17 cellular contexts compared by ENCODE assay signal in genomic region chr1:20126041-20126805, GRCh38. TPM values are rescaled to one million over a fixed set of nuclear protein-coding genes. Genes with fewer than 3 reads are reported as not detected.
DNase-seq lines count a peak whose midpoint lies in the region; ATAC-seq and TF ChIP-seq lines count a peak whose summit lies in the region.
"Had no signal": no experiment of that assay in that cellular context is flagged by ENCODE, and none has a peak within 500 bp of the region (broad histone marks: within the 10 kb centered on the region; RNA-seq: fewer than 3 reads in every experiment).

No MANE protein-coding gene starts in this region.

- H3K9me3 Mint-ChIP-seq in natural killer cell treated with Interleukin-12 subunit alpha and Interleukin-12 subunit beta and Interleukin-15 and Interleukin-18, amount 100 ng/mL, for 72 hours, result no peaks in the 10 kb centered on the region
- H3K9me3 Mint-ChIP-seq in natural killer cell (no peaks in the 10 kb centered on the region), activated B cell treated with CpG ODN at 0.5 μM for 24 hours (peaks cover 5% of the 10 kb centered on the region), endothelial cell (ENCODE audit: unreplicated experiment) (no peaks in the 10 kb centered on the region)
- H3K9me3 Mint-ChIP-seq: activated T-cell treated with anti-CD3 and anti-CD28 coated beads, Interleukin-2, amount 50 U/mL, for 24 hours had no signal

- POLR2A ChIA-PET in activated B cell treated with CpG ODN at 0.5 μM for 24 hours (lab: Charles Lee), result interaction anchor here (0.6 kb wide), 1 partner anchor 961 kb away, joined by 3 read pairs; no protein-coding TSS in a partner anchor

- H3K4me1 Mint-ChIP-seq in natural killer cell treated with Interleukin-12 subunit alpha and Interleukin-12 subunit beta and Interleukin-15 and Interleukin-18, amount 100 ng/mL, for 72 hours (ENCODE audit: low read depth in 2 of 2), result peaks cover 10 to 20% of the 10 kb centered on the region in 2 donors
- H3K4me1 Mint-ChIP-seq in natural killer cell (no peaks in the 10 kb centered on the region), activated B cell treated with CpG ODN at 0.5 μM for 24 hours (peaks cover 49% of the 10 kb centered on the region), endothelial cell (ENCODE audit: unreplicated experiment) (no peaks in the 10 kb centered on the region)

- CTCF ChIA-PET in activated B cell treated with CpG ODN at 0.5 μM for 24 hours (lab: Charles Lee), result no interaction called here

- intact Hi-C loops in natural killer cell (cut with micrococcal nuclease) (no loop called here), activated B cell treated with CpG ODN at 0.5 μM for 24 hours (cut with micrococcal nuclease) (no loop called here)

- H3K4me3 Mint-ChIP-seq in natural killer cell treated with Interleukin-12 subunit alpha and Interleukin-12 subunit beta and Interleukin-15 and Interleukin-18, amount 100 ng/mL, for 72 hours, result peak overlapping the region; percentile 27
- no peak overlapping the region for H3K4me3 Mint-ChIP-seq in natural killer cell
- H3K4me3 Mint-ChIP-seq in activated B cell treated with CpG ODN at 0.5 μM for 24 hours, result no peak overlapping the region
- H3K4me3 Mint-ChIP-seq in endothelial cell (ENCODE audit: unreplicated experiment), result no peak overlapping the region
- H3K4me3 Mint-ChIP-seq: activated T-cell treated with anti-CD3 and anti-CD28 coated beads, Interleukin-2, amount 50 U/mL, for 24 hours; naive thymus-derived CD8-positive, alpha-beta T cell had no signal

- peak overlapping the region in 1 of 2 donors; percentile 85 for H3K27ac Mint-ChIP-seq in natural killer cell treated with Interleukin-12 subunit alpha and Interleukin-12 subunit beta and Interleukin-15 and Interleukin-18, amount 100 ng/mL, for 72 hours
- H3K27ac Mint-ChIP-seq in natural killer cell (no peak overlapping the region), activated B cell treated with CpG ODN at 0.5 μM for 24 hours (no peak overlapping the region), endothelial cell (ENCODE audit: unreplicated experiment) (no peak overlapping the region)
- H3K27ac Mint-ChIP-seq: activated T-cell treated with anti-CD3 and anti-CD28 coated beads, Interleukin-2, amount 50 U/mL, for 24 hours; naive thymus-derived CD8-positive, alpha-beta T cell had no signal

- H3K36me3 Mint-ChIP-seq in natural killer cell treated with Interleukin-12 subunit alpha and Interleukin-12 subunit beta and Interleukin-15 and Interleukin-18, amount 100 ng/mL, for 72 hours, result no peaks in the 10 kb centered on the region
- H3K36me3 Mint-ChIP-seq in natural killer cell (no peaks in the 10 kb centered on the region), activated B cell treated with CpG ODN at 0.5 μM for 24 hours (ENCODE audit: low read depth) (no peaks in the 10 kb centered on the region), endothelial cell (ENCODE audit: low read depth, unreplicated experiment) (no peaks in the 10 kb centered on the region)
- H3K36me3 Mint-ChIP-seq: naive thymus-derived CD8-positive, alpha-beta T cell had no signal

- DNase-seq in natural killer cell treated with Interleukin-12 subunit alpha and Interleukin-12 subunit beta and Interleukin-15 and Interleukin-18, amount 100 ng/mL, for 72 hours (ENCODE audit: low spot score), result peak; percentile 76
- DNase-seq in natural killer cell, result no peak
- no peak for DNase-seq in activated B cell treated with CpG ODN at 0.5 μM for 24 hours
- DNase-seq in NCI-H748 treated with DMSO at 0.1 percent for 48 hours (lab: John Stamatoyannopoulos, UW), result no peak
- DNase-seq in OCI-M2 (lab: John Stamatoyannopoulos, UW; ENCODE audit: unreplicated experiment), result no peak
- DNase-seq in endothelial cell (ENCODE audit: low spot score), result no peak
- DNase-seq: activated CD4-positive, alpha-beta T cell treated with anti-CD3 and anti-CD28 coated beads, Interleukin-2, amount 50 U/mL, for 1 hour; activated T-cell treated with anti-CD3 and anti-CD28 coated beads, Interleukin-2, amount 50 U/mL, for 24 hours; central memory CD4-positive, alpha-beta T cell; foreskin keratinocyte; GDM1; stimulated activated CD4-positive, alpha-beta T cell treated with anti-CD3 and anti-CD28 coated beads, Interleukin-15, amount 100 ng/mL, for 24 hours; substantia nigra had no signal

- H3K27me3 Mint-ChIP-seq in natural killer cell treated with Interleukin-12 subunit alpha and Interleukin-12 subunit beta and Interleukin-15 and Interleukin-18, amount 100 ng/mL, for 72 hours, result peaks cover 23 to 24% of the 10 kb centered on the region in 2 donors
- H3K27me3 Mint-ChIP-seq in natural killer cell (ENCODE audit: low read depth in 2 of 2), result peaks cover 9% of the 10 kb centered on the region in 2 donors
- H3K27me3 Mint-ChIP-seq in activated B cell treated with CpG ODN at 0.5 μM for 24 hours, result no peaks in the 10 kb centered on the region
- peaks cover 5% of the 10 kb centered on the region for H3K27me3 Mint-ChIP-seq in endothelial cell (ENCODE audit: unreplicated experiment)

- peak; percentile 60 to 88 for ATAC-seq in natural killer cell treated with Interleukin-12 subunit alpha and Interleukin-12 subunit beta and Interleukin-15 and Interleukin-18, amount 100 ng/mL, for 72 hours
- no peak for ATAC-seq in natural killer cell
- peak; percentile 67 for ATAC-seq in GM21786 (IDR thresholded peaks at IDR 0.05; ENCODE audit: unreplicated experiment)
- peak; percentile 45 for ATAC-seq in activated B cell treated with CpG ODN at 0.5 μM for 24 hours (ENCODE audit: low read depth)
- ATAC-seq in HG03135 (IDR thresholded peaks at IDR 0.05; ENCODE audit: unreplicated experiment), result no peak
- ATAC-seq: foreskin keratinocyte; naive thymus-derived CD8-positive, alpha-beta T cell had no signal

- no peak for TF ChIP-seq CTCF in natural killer cell (IDR thresholded peaks at IDR 0.05)
- TF ChIP-seq CTCF in activated B cell treated with CpG ODN at 0.5 μM for 24 hours (IDR thresholded peaks at IDR 0.05), result no peak
- no peak for TF ChIP-seq CTCF in endothelial cell (IDR thresholded peaks at IDR 0.05; ENCODE audit: unreplicated experiment)

RNA-seq across cellular contexts. Expression of gene PLA2G2D, which starts 6.9 kb away (rescaled TPM):
- total RNA-seq in natural killer cell treated with Interleukin-12 subunit alpha and Interleukin-12 subunit beta and Interleukin-15 and Interleukin-18, amount 100 ng/mL, for 72 hours, result not detected
- total RNA-seq in natural killer cell, result not detected
- 0.16 and 0.29 TPM in 2 replicates for total RNA-seq in activated B cell treated with CpG ODN at 0.5 μM for 24 hours
- not detected for total RNA-seq in endothelial cell (ENCODE audit: unreplicated experiment)
- total RNA-seq: foreskin keratinocyte; lower leg skin; naive thymus-derived CD8-positive, alpha-beta T cell had no signal

RNA-seq across cellular contexts. Expression of gene PLA2G2F, which starts 12.9 kb away (rescaled TPM):
- not detected for total RNA-seq in natural killer cell treated with Interleukin-12 subunit alpha and Interleukin-12 subunit beta and Interleukin-15 and Interleukin-18, amount 100 ng/mL, for 72 hours
- total RNA-seq in natural killer cell (not detected), activated B cell treated with CpG ODN at 0.5 μM for 24 hours (not detected in 2 replicates), endothelial cell (ENCODE audit: unreplicated experiment) (not detected)
- total RNA-seq: naive thymus-derived CD8-positive, alpha-beta T cell had no signal

RNA-seq across cellular contexts. Expression of gene PLA2G5, which starts 56.2 kb away (rescaled TPM):
- not detected for total RNA-seq in natural killer cell treated with Interleukin-12 subunit alpha and Interleukin-12 subunit beta and Interleukin-15 and Interleukin-18, amount 100 ng/mL, for 72 hours
- not detected for total RNA-seq in natural killer cell
- total RNA-seq in activated B cell treated with CpG ODN at 0.5 μM for 24 hours, result not detected in 2 replicates
- total RNA-seq in endothelial cell (ENCODE audit: unreplicated experiment), result 0.77 TPM
- total RNA-seq: foreskin keratinocyte; naive thymus-derived CD8-positive, alpha-beta T cell had no signal

RNA-seq across cellular contexts. Expression of gene UBXN10, which starts 59.7 kb away (rescaled TPM):
- total RNA-seq in natural killer cell treated with Interleukin-12 subunit alpha and Interleukin-12 subunit beta and Interleukin-15 and Interleukin-18, amount 100 ng/mL, for 72 hours, result under 1 TPM; 0.26 to 0.56 TPM
- total RNA-seq in natural killer cell (1 to 10 TPM; 2.5 to 3.6 (median 3.5) TPM), activated B cell treated with CpG ODN at 0.5 μM for 24 hours (0.04 and 0.05 TPM in 2 replicates), endothelial cell (ENCODE audit: unreplicated experiment) (0.13 TPM)
- total RNA-seq: naive thymus-derived CD8-positive, alpha-beta T cell had no signal

Comparison
In these comparisons a context has a peak if more than half of its experiments do, and no peak if none do; other contexts are left out.
1. ATAC-seq: peak in natural killer cell treated with Interleukin-12 subunit alpha and Interleukin-12 subunit beta and Interleukin-15 and Interleukin-18, amount 100 ng/mL, for 72 hours (2 of 2), GM21786 (single experiment) and activated B cell treated with CpG ODN at 0.5 μM for 24 hours (single experiment); none in natural killer cell (0 of 3) and HG03135 (single experiment).